ENCODE assay signal across 12 cellular contexts in genomic region chr7:100891555-100891954, GRCh38. TPM values are rescaled to one million over a fixed set of nuclear protein-coding genes. Genes with fewer than 3 reads are reported as not detected.
DNase-seq lines count a peak whose midpoint lies in the region; ATAC-seq and TF ChIP-seq lines count a peak whose summit lies in the region.
"Had no signal": no experiment of that assay in that cellular context is flagged by ENCODE, and none has a peak within 500 bp of the region (broad histone marks: within the 10 kb centered on the region; RNA-seq: fewer than 3 reads in every experiment).

No MANE protein-coding gene starts in this region.

- H3K36me3 ChIP-seq in endodermal cell (ENCODE audit: control insufficient read depth, insufficient read depth, low read length) (peaks cover 24% of the 10 kb centered on the region), neuron (ENCODE audit: insufficient read depth, low read length) (peaks cover 23% of the 10 kb centered on the region)

- ATAC-seq in HG03135 (IDR thresholded peaks at IDR 0.05; ENCODE audit: unreplicated experiment) (no peak), GM21367 (IDR thresholded peaks at IDR 0.05; ENCODE audit: unreplicated experiment) (no peak)

- no peak overlapping the region for H3K27ac ChIP-seq in endodermal cell (ENCODE audit: low read depth, low read length)
- H3K27ac ChIP-seq: HL-60, neutrophil had no signal

- peaks cover 7% of the 10 kb centered on the region for H3K27me3 Mint-ChIP-seq in endodermal cell (ENCODE audit: insufficient read depth)

- H3K4me1 ChIP-seq in endodermal cell (ENCODE audit: control insufficient read depth, insufficient read depth, low read length) = peaks cover 2% of the 10 kb centered on the region
- H3K4me1 ChIP-seq in neuron (ENCODE audit: insufficient read depth, low read length) = peaks cover 45% of the 10 kb centered on the region
- H3K4me1 ChIP-seq: SJCRH30 had no signal

- DNase-seq in GM03348 (ENCODE audit: low spot score) (peak; percentile 2), RPMI7951 (ENCODE audit: low read depth) (peak; percentile 39), endodermal cell (no peak), NCI-H82 (lab: John Stamatoyannopoulos, UW) (no peak)
- DNase-seq: activated effector memory CD4-positive, alpha-beta T cell treated with anti-CD3 and anti-CD28 coated beads, Interleukin-2, amount 50 U/mL, for 16 hours; NCI-H2081 treated with DMSO at 0.1 percent for 48 hours; SJCRH30 had no signal

- peaks cover 31% of the 10 kb centered on the region for H3K4me1 Mint-ChIP-seq in endodermal cell

- H2AFZ ChIP-seq in neuron (ENCODE audit: low read depth, low read length) = no peak overlapping the region

- no peaks in the 10 kb centered on the region for H3K9me3 Mint-ChIP-seq in endodermal cell

- H3K9me3 ChIP-seq in endodermal cell (ENCODE audit: control insufficient read depth, low read length) = no peaks in the 10 kb centered on the region
- no peaks in the 10 kb centered on the region for H3K9me3 ChIP-seq in neuron (ENCODE audit: low read length)
- H3K9me3 ChIP-seq: neutrophil, SJCRH30 had no signal

- H3K36me3 Mint-ChIP-seq in endodermal cell (ENCODE audit: low read depth) = peaks cover 23% of the 10 kb centered on the region

- TF ChIP-seq CTCF in endodermal cell (conservative IDR thresholded peaks at IDR 0.05) = no peak

- H3K4me3 ChIP-seq in endodermal cell (ENCODE audit: low read length) = no peak overlapping the region
- H3K4me3 ChIP-seq in neuron (ENCODE audit: low read length) = peak overlapping the region; percentile 60

- no peak overlapping the region for H3K9ac ChIP-seq in endodermal cell (ENCODE audit: extremely low read depth, low read length, poor library complexity, severe bottlenecking)

- peak overlapping the region; percentile 71 for H3K4me3 Mint-ChIP-seq in endodermal cell

- H3K27me3 ChIP-seq in endodermal cell (ENCODE audit: control insufficient read depth, insufficient read depth, low read length, poor library complexity, severe bottlenecking) (peaks cover 7% of the 10 kb centered on the region), neuron (ENCODE audit: insufficient read depth, low read length) (peaks cover 7% of the 10 kb centered on the region)

- peak overlapping the region; percentile 98 for H3K27ac Mint-ChIP-seq in endodermal cell

- 84% methylated on average over 3 of the region's 4 CpGs; no CpG with 5 or more reads in 1 of the 2 experiments for WGBS in endodermal cell (ENCODE audit: insufficient coverage in 1 of 2, insufficient read length in 1 of 2), 2 experiments

RNA-seq across cellular contexts. Expression of gene UFSP1, which starts 2.0 kb away (rescaled TPM):
- 2.7 and 2.9 TPM in 2 replicates for total RNA-seq in RPMI7951 (2014; rRNA removed; shearing (Covaris generic))
- total RNA-seq in endodermal cell = 1 to 10 TPM; 3.7 to 4.0 TPM
- 1.4 TPM for polyA plus RNA-seq in endodermal cell (2013, experiment 1 of 2)
- 2.2 TPM for polyA plus RNA-seq in endodermal cell (2013, experiment 2 of 2)

RNA-seq across cellular contexts. Expression of gene ACHE, which starts 4.1 kb away (rescaled TPM):
- not detected in 2 replicates for total RNA-seq in RPMI7951 (2014; rRNA removed; shearing (Covaris generic))
- total RNA-seq in endodermal cell = 10 to 100 TPM in 1 of 2 donors, 1 to 10 TPM in 1; 2.6 to 13.7 TPM
- 6.1 TPM for polyA plus RNA-seq in endodermal cell (2013, experiment 1 of 2)
- polyA plus RNA-seq in endodermal cell (2013, experiment 2 of 2) = 6.1 TPM

RNA-seq across cellular contexts. Expression of gene SRRT, which starts 16.7 kb away (rescaled TPM):
- 49.6 and 57.3 TPM in 2 replicates for total RNA-seq in RPMI7951 (2014; rRNA removed; shearing (Covaris generic))
- total RNA-seq in endodermal cell = 100 to 1,000 TPM; 186 to 236 TPM
- 161 TPM for polyA plus RNA-seq in endodermal cell (2013, experiment 1 of 2)
- polyA plus RNA-seq in endodermal cell (2013, experiment 2 of 2) = 142 TPM

RNA-seq across cellular contexts. Expression of gene TRIP6, which starts 24.4 kb away (rescaled TPM):
- total RNA-seq in RPMI7951 (2014; rRNA removed; shearing (Covaris generic)) = 43.1 and 58.9 TPM in 2 replicates
- 100 to 1,000 TPM; 107 to 114 TPM for total RNA-seq in endodermal cell
- 56.2 TPM for polyA plus RNA-seq in endodermal cell (2013, experiment 1 of 2)
- polyA plus RNA-seq in endodermal cell (2013, experiment 2 of 2) = 56.4 TPM

RNA-seq across cellular contexts. Expression of gene SLC12A9, which starts 39.0 kb away (rescaled TPM):
- 9.4 and 9.6 TPM in 2 replicates for total RNA-seq in RPMI7951 (2014; rRNA removed; shearing (Covaris generic))
- total RNA-seq in endodermal cell = 10 to 100 TPM; 22.5 to 35.1 TPM
- 17.0 TPM for polyA plus RNA-seq in endodermal cell (2013, experiment 1 of 2)
- 16.7 TPM for polyA plus RNA-seq in endodermal cell (2013, experiment 2 of 2)

Comparison
In these comparisons a context has a peak if more than half of its experiments do, and no peak if none do; other contexts are left out.
1. DNase-seq: peak in GM03348 (single experiment) and RPMI7951 (single experiment); none in endodermal cell (single experiment) and NCI-H82 (single experiment).